Comparison of ENCODE assay signal across 1 cellular context in genomic region chr1:16006552-16007485, GRCh38.
A peak's percentile ranks its signal among the peaks of the same experiment; 100 is the strongest.
TF ChIP-seq lines count a peak whose summit lies in the region.

No MANE protein-coding gene starts in this region.

TF ChIP-seq in HepG2, 621 proteins besides CTCF, POLR2A, EP300 and RAD21:
- no peak for TF ChIP-seq EHMT2 (IDR thresholded peaks at IDR 0.05; ENCODE audit: borderline replicate concordance, low read depth, low read length)
- TF ChIP-seq HOXA7 (CRISPR knock-in tag; IDR thresholded peaks at IDR 0.05), result no peak
- TF ChIP-seq ZNF687 (CRISPR knock-in tag; IDR thresholded peaks at IDR 0.05), result no peak
- no peak for TF ChIP-seq SRF (IDR thresholded peaks at IDR 0.05; ENCODE audit: low read depth, low read length)
- no peak for TF ChIP-seq CBX2 (IDR thresholded peaks at IDR 0.05; ENCODE audit: low read depth, low read length)
- no peak for TF ChIP-seq CBX2 (CRISPR knock-in tag; IDR thresholded peaks at IDR 0.05; ENCODE audit: low read depth)
- no peak for TF ChIP-seq STAT5B (CRISPR knock-in tag; IDR thresholded peaks at IDR 0.05)
- no peak for TF ChIP-seq ONECUT2 (CRISPR knock-in tag; IDR thresholded peaks at IDR 0.05)
- no peak for TF ChIP-seq ZNF556 (CRISPR knock-in tag; IDR thresholded peaks at IDR 0.05; ENCODE audit: borderline replicate concordance)
- peak; percentile 51; the same call in 1 of the 2 replicates for TF ChIP-seq ZC3H13 (CRISPR knock-in tag; IDR thresholded peaks at IDR 0.05)
- TF ChIP-seq ZNF557 (CRISPR knock-in tag; IDR thresholded peaks at IDR 0.05), result no peak
- TF ChIP-seq ZNF629 (CRISPR knock-in tag; conservative IDR thresholded peaks at IDR 0.05), result no peak
- no peak for TF ChIP-seq U2AF2 (IDR thresholded peaks at IDR 0.05; ENCODE audit: low read depth, low read length)
- peak; percentile 75 for TF ChIP-seq ZKSCAN8 (CRISPR knock-in tag; IDR thresholded peaks at IDR 0.05; ENCODE audit: borderline replicate concordance)
- no peak for TF ChIP-seq DZIP1 (CRISPR knock-in tag; IDR thresholded peaks at IDR 0.05)
- TF ChIP-seq, protein P1, sequence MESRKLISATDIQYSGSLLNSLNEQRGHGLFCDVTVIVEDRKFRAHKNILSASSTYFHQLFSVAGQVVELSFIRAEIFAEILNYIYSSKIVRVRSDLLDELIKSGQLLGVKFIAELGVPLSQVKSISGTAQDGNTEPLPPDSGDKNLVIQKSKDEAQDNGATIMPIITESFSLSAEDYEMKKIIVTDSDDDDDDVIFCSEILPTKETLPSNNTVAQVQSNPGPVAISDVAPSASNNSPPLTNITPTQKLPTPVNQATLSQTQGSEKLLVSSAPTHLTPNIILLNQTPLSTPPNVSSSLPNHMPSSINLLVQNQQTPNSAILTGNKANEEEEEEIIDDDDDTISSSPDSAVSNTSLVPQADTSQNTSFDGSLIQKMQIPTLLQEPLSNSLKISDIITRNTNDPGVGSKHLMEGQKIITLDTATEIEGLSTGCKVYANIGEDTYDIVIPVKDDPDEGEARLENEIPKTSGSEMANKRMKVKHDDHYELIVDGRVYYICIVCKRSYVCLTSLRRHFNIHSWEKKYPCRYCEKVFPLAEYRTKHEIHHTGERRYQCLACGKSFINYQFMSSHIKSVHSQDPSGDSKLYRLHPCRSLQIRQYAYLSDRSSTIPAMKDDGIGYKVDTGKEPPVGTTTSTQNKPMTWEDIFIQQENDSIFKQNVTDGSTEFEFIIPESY (CRISPR knock-in tag; IDR thresholded peaks at IDR 0.05), result no peak
- no peak for TF ChIP-seq ZNF224 (CRISPR knock-in tag; IDR thresholded peaks at IDR 0.05)
- no peak for TF ChIP-seq ZNF20 (CRISPR knock-in tag; IDR thresholded peaks at IDR 0.05)
- TF ChIP-seq, protein P2, sequence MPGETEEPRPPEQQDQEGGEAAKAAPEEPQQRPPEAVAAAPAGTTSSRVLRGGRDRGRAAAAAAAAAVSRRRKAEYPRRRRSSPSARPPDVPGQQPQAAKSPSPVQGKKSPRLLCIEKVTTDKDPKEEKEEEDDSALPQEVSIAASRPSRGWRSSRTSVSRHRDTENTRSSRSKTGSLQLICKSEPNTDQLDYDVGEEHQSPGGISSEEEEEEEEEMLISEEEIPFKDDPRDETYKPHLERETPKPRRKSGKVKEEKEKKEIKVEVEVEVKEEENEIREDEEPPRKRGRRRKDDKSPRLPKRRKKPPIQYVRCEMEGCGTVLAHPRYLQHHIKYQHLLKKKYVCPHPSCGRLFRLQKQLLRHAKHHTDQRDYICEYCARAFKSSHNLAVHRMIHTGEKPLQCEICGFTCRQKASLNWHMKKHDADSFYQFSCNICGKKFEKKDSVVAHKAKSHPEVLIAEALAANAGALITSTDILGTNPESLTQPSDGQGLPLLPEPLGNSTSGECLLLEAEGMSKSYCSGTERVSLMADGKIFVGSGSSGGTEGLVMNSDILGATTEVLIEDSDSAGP (CRISPR knock-in tag; IDR thresholded peaks at IDR 0.05; ENCODE audit: borderline replicate concordance), result no peak
- TF ChIP-seq, protein P3, sequence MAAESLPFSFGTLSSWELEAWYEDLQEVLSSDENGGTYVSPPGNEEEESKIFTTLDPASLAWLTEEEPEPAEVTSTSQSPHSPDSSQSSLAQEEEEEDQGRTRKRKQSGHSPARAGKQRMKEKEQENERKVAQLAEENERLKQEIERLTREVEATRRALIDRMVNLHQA (CRISPR knock-in tag; IDR thresholded peaks at IDR 0.05), result no peak
- 0 out of 2 replicates have a peak, but pooled peaks have one; percentile 21 for TF ChIP-seq ZNF362 (CRISPR knock-in tag; IDR thresholded peaks at IDR 0.05; ENCODE audit: borderline replicate concordance)
- no peak for TF ChIP-seq ZNF792 (CRISPR knock-in tag; IDR thresholded peaks at IDR 0.05)
- no peak for TF ChIP-seq ZFP36 (IDR thresholded peaks at IDR 0.05; ENCODE audit: borderline replicate concordance, low read depth, low read length, partially characterized antibody)
- no peak for TF ChIP-seq ZSCAN29 (CRISPR knock-in tag; conservative IDR thresholded peaks at IDR 0.05)
- no peak for TF ChIP-seq ZNF543 (CRISPR knock-in tag; IDR thresholded peaks at IDR 0.05)
- TF ChIP-seq ZNF597 (CRISPR knock-in tag; IDR thresholded peaks at IDR 0.05), result no peak
TF ChIP-seq in HepG2: peak in this region for 3.
